In genomic region chr11:7028141-7028540, GRCh38 we compare ENCODE assay signal across 38 cellular contexts. TPM values are rescaled to one million over a fixed set of nuclear protein-coding genes. Genes with fewer than 3 reads are reported as not detected.
"Had no signal": no experiment of that assay in that cellular context is flagged by ENCODE, and none has a peak within 500 bp of the region (broad histone marks: within the 10 kb centered on the region; RNA-seq: fewer than 3 reads in every experiment).

No MANE protein-coding gene starts in this region.

- H3K36me3 Mint-ChIP-seq: activated CD4-positive, alpha-beta memory T cell treated with anti-CD3 and anti-CD28 coated beads for 36 hours; activated naive CD4-positive, alpha-beta T cell treated with anti-CD3 and anti-CD28 coated beads, Interleukin-2, amount 50 U/mL, for 72 hours; activated naive CD8-positive, alpha-beta T cell treated with anti-CD3 and anti-CD28 coated beads for 36 hours had no signal

- H3K27me3 ChIP-seq: adrenal gland, body of pancreas, brain microvascular endothelial cell, breast epithelium had no signal

- H3K36me3 ChIP-seq: adrenal gland, brain microvascular endothelial cell, breast epithelium had no signal

- FAIRE-seq: astrocyte, TTC549 had no signal

- H3K4me1 ChIP-seq: adrenal gland, body of pancreas, breast epithelium had no signal

- H3K9me3 ChIP-seq: adrenal gland, body of pancreas, breast epithelium had no signal

- H3K4me3 Mint-ChIP-seq: activated B cell treated with CpG ODN at 0.5 μM for 24 hours; activated CD4-positive, alpha-beta memory T cell treated with anti-CD3 and anti-CD28 coated beads for 36 hours; activated CD4-positive, alpha-beta T cell treated with anti-CD3 and anti-CD28 coated beads, Interleukin-2, amount 10 ng/mL, durations not matched to agents 24 days and 14 days; activated CD8-positive, alpha-beta T cell treated with anti-CD3 and anti-CD28 coated beads for 36 hours; activated naive CD4-positive, alpha-beta T cell treated with anti-CD3 and anti-CD28 coated beads for 36 hours; activated naive CD8-positive, alpha-beta T cell treated with anti-CD3 and anti-CD28 coated beads for 36 hours; activated T-cell treated with anti-CD3 and anti-CD28 coated beads, Interleukin-2, amount 50 U/mL, for 4 hours; activated T-cell treated with anti-CD3 and anti-CD28 coated beads, Interleukin-2, amount 50 U/mL, for 72 hours; activated T-helper 1 cell treated with anti-CD3 and anti-CD28 coated beads, Interleukin-12 subunit alpha, Interleukin-12 subunit beta, Interleukin-2, Interleukin-4 antibody, amounts not matched to agents 30 ng/mL and 10 ng/mL and 1 ng/mL, durations not matched to agents 14 hours and 24 hours and 36 hours; activated T-helper 17 cell treated with anti-CD3 and anti-CD28 coated beads, Interleukin-2, amount 50 U/mL, for 72 hours; T-helper 1 cell treated with Interleukin-12 subunit alpha and Interleukin-12 subunit beta and Interleukin-4 antibody, amounts not matched to agents 30 μg/mL and 1 μg/mL, for 36 hours; T-helper 2 cell treated with Interferon-gamma antibody and Interleukin-4, amounts not matched to agents 5 μg/mL and 100 μg/mL, for 36 hours had no signal

- H3K27ac Mint-ChIP-seq: activated B cell treated with CpG ODN at 0.5 μM for 24 hours; activated CD4-positive, alpha-beta memory T cell treated with anti-CD3 and anti-CD28 coated beads for 36 hours; activated CD4-positive, alpha-beta T cell treated with anti-CD3 and anti-CD28 coated beads, Interleukin-2, amount 10 ng/mL, durations not matched to agents 24 days and 14 days; activated CD8-positive, alpha-beta T cell treated with anti-CD3 and anti-CD28 coated beads for 36 hours; activated naive CD4-positive, alpha-beta T cell treated with anti-CD3 and anti-CD28 coated beads for 36 hours; activated naive CD4-positive, alpha-beta T cell treated with anti-CD3 and anti-CD28 coated beads, Interleukin-2, amount 50 U/mL, for 72 hours; activated naive CD8-positive, alpha-beta T cell treated with anti-CD3 and anti-CD28 coated beads for 36 hours; activated T-cell treated with anti-CD3 and anti-CD28 coated beads, Interleukin-2, amount 50 U/mL, for 72 hours; activated T-helper 1 cell treated with anti-CD3 and anti-CD28 coated beads, Interleukin-12 subunit alpha, Interleukin-12 subunit beta, Interleukin-2, Interleukin-4 antibody, amounts not matched to agents 30 ng/mL and 10 ng/mL and 1 ng/mL, durations not matched to agents 14 hours and 24 hours and 36 hours; activated T-helper 17 cell treated with anti-CD3 and anti-CD28 coated beads, Interleukin-2, amount 50 U/mL, for 72 hours; T-helper 1 cell treated with Interleukin-12 subunit alpha and Interleukin-12 subunit beta and Interleukin-4 antibody, amounts not matched to agents 30 μg/mL and 1 μg/mL, for 36 hours; T-helper 2 cell treated with Interferon-gamma antibody and Interleukin-4, amounts not matched to agents 5 μg/mL and 100 μg/mL, for 36 hours had no signal

- H3K4me1 Mint-ChIP-seq: activated B cell treated with CpG ODN at 0.5 μM for 24 hours; activated CD4-positive, alpha-beta T cell treated with anti-CD3 and anti-CD28 coated beads, Interleukin-2, amount 10 ng/mL, durations not matched to agents 24 days and 14 days; activated naive CD8-positive, alpha-beta T cell treated with anti-CD3 and anti-CD28 coated beads for 36 hours; activated T-helper 17 cell treated with anti-CD3 and anti-CD28 coated beads, Interleukin-2, amount 50 U/mL, for 72 hours had no signal

- DNase-seq: activated B cell treated with CpG ODN at 0.5 μM for 24 hours; activated CD4-positive, alpha-beta memory T cell treated with anti-CD3 and anti-CD28 coated beads for 36 hours; activated CD4-positive, alpha-beta T cell treated with anti-CD3 and anti-CD28 coated beads for 4 hours; activated CD4-positive, alpha-beta T cell treated with anti-CD3 and anti-CD28 coated beads, Interleukin-2, amount 10 ng/mL, durations not matched to agents 24 days and 14 days; activated CD4-positive, alpha-beta T cell treated with anti-CD3 and anti-CD28 coated beads, Interleukin-2, amount 50 U/mL, for 1 hour; activated CD4-positive, alpha-beta T cell treated with anti-CD3 and anti-CD28 coated beads, Interleukin-2, amount 50 U/mL, for 4 hours; activated CD4-positive, CD25-positive, alpha-beta regulatory T cell treated with anti-CD3 and anti-CD28 coated beads, Interleukin-2, amount 50 U/mL, for 72 hours; activated CD8-positive, alpha-beta memory T cell treated with anti-CD3 and anti-CD28 coated beads, Interleukin-2, amount 50 U/mL, for 4 hours; activated CD8-positive, alpha-beta T cell treated with anti-CD3 and anti-CD28 coated beads for 36 hours; activated effector memory CD4-positive, alpha-beta T cell treated with anti-CD3 and anti-CD28 coated beads, Interleukin-2, amount 50 U/mL, for 16 hours; activated gamma-delta T cell treated with Interleukin-2 at 50 U/mL for 16 hours; activated naive CD4-positive, alpha-beta T cell; activated naive CD4-positive, alpha-beta T cell treated with anti-CD3 and anti-CD28 coated beads for 36 hours; activated naive CD4-positive, alpha-beta T cell treated with anti-CD3 and anti-CD28 coated beads, Interleukin-2, amount 50 U/mL, for 16 hours; activated naive CD8-positive, alpha-beta T cell treated with anti-CD3 and anti-CD28 coated beads for 36 hours; activated T-cell treated with anti-CD3 and anti-CD28 coated beads for 4 hours; activated T-cell treated with anti-CD3 and anti-CD28 coated beads, Interleukin-2, amount 50 U/mL, for 1 hour; activated T-cell treated with anti-CD3 and anti-CD28 coated beads, Interleukin-2, amount 50 U/mL, for 4 hours; activated T-cell treated with anti-CD3 and anti-CD28 coated beads, Interleukin-2, amount 50 U/mL, for 72 hours; adrenal gland; amniotic stem cell; aorta; body of pancreas; brain microvascular endothelial cell; central memory CD4-positive, alpha-beta T cell; T-helper 2 cell; T-helper 9 cell had no signal

- H3K27me3 Mint-ChIP-seq: activated T-helper 17 cell treated with anti-CD3 and anti-CD28 coated beads, Interleukin-2, amount 50 U/mL, for 72 hours had no signal

- H3K27ac ChIP-seq: adrenal gland, body of pancreas, brain microvascular endothelial cell, breast epithelium, VCaP had no signal

- H3K9me3 Mint-ChIP-seq: activated B cell treated with CpG ODN at 0.5 μM for 24 hours; activated CD4-positive, alpha-beta memory T cell treated with anti-CD3 and anti-CD28 coated beads for 36 hours; activated CD4-positive, alpha-beta T cell treated with anti-CD3 and anti-CD28 coated beads, Interleukin-2, amount 10 ng/mL, durations not matched to agents 24 days and 14 days; activated CD8-positive, alpha-beta T cell treated with anti-CD3 and anti-CD28 coated beads for 36 hours; activated naive CD4-positive, alpha-beta T cell treated with anti-CD3 and anti-CD28 coated beads for 36 hours; activated naive CD4-positive, alpha-beta T cell treated with anti-CD3 and anti-CD28 coated beads, Interleukin-2, amount 50 U/mL, for 72 hours; activated naive CD8-positive, alpha-beta T cell treated with anti-CD3 and anti-CD28 coated beads for 36 hours; activated T-cell treated with anti-CD3 and anti-CD28 coated beads, Interleukin-2, amount 50 U/mL, for 4 hours; activated T-cell treated with anti-CD3 and anti-CD28 coated beads, Interleukin-2, amount 50 U/mL, for 72 hours; activated T-helper 1 cell treated with anti-CD3 and anti-CD28 coated beads, Interleukin-12 subunit alpha, Interleukin-12 subunit beta, Interleukin-2, Interleukin-4 antibody, amounts not matched to agents 30 ng/mL and 10 ng/mL and 1 ng/mL, durations not matched to agents 14 hours and 24 hours and 36 hours; activated T-helper 17 cell treated with anti-CD3 and anti-CD28 coated beads, Interleukin-2, amount 50 U/mL, for 72 hours; T-helper 1 cell treated with Interleukin-12 subunit alpha and Interleukin-12 subunit beta and Interleukin-4 antibody, amounts not matched to agents 30 μg/mL and 1 μg/mL, for 36 hours; T-helper 2 cell treated with Interferon-gamma antibody and Interleukin-4, amounts not matched to agents 5 μg/mL and 100 μg/mL, for 36 hours had no signal

- H3K4me3 ChIP-seq: adrenal gland, body of pancreas, breast epithelium had no signal

- ATAC-seq: activated CD8-positive, alpha-beta T cell treated with anti-CD3 and anti-CD28 coated beads for 36 hours; activated naive CD4-positive, alpha-beta T cell treated with anti-CD3 and anti-CD28 coated beads, Interleukin-2, amount 50 U/mL, for 72 hours; activated T-cell treated with anti-CD3 and anti-CD28 coated beads, Interleukin-2, amount 50 U/mL, for 4 hours; activated T-cell treated with anti-CD3 and anti-CD28 coated beads, Interleukin-2, amount 50 U/mL, for 72 hours; activated T-helper 17 cell treated with anti-CD3 and anti-CD28 coated beads, Interleukin-2, amount 50 U/mL, for 72 hours; body of pancreas had no signal

RNA-seq across cellular contexts. Expression of gene NLRP14, which starts 7.9 kb away (rescaled TPM):
- total RNA-seq: activated CD8-positive, alpha-beta memory T cell treated with anti-CD3 and anti-CD28 coated beads for 36 hours; activated naive CD4-positive, alpha-beta T cell treated with anti-CD3 and anti-CD28 coated beads for 36 hours; activated T-cell treated with anti-CD3 and anti-CD28 coated beads, Interleukin-2, amount 50 U/mL, for 4 hours; astrocyte; cardiac septum had no signal

RNA-seq across cellular contexts. Expression of gene ZNF214, which starts 8.0 kb away (rescaled TPM):
- total RNA-seq: activated B cell treated with CpG ODN at 0.5 μM for 24 hours; activated CD4-positive, alpha-beta memory T cell treated with anti-CD3 and anti-CD28 coated beads for 36 hours; activated CD4-positive, alpha-beta T cell treated with anti-CD3 and anti-CD28 coated beads, Interleukin-2, amount 10 ng/mL, durations not matched to agents 24 days and 14 days; activated CD8-positive, alpha-beta memory T cell treated with anti-CD3 and anti-CD28 coated beads for 36 hours; activated CD8-positive, alpha-beta T cell treated with anti-CD3 and anti-CD28 coated beads for 36 hours; activated naive CD4-positive, alpha-beta T cell treated with anti-CD3 and anti-CD28 coated beads for 36 hours; activated naive CD4-positive, alpha-beta T cell treated with anti-CD3 and anti-CD28 coated beads, Interleukin-2, amount 50 U/mL, for 72 hours; activated naive CD8-positive, alpha-beta T cell treated with anti-CD3 and anti-CD28 coated beads for 36 hours; activated T-cell treated with anti-CD3 and anti-CD28 coated beads, Interleukin-2, amount 50 U/mL, for 4 hours; activated T-helper 1 cell treated with anti-CD3 and anti-CD28 coated beads, Interleukin-12 subunit alpha, Interleukin-12 subunit beta, Interleukin-2, Interleukin-4 antibody, amounts not matched to agents 30 ng/mL and 10 ng/mL and 1 ng/mL, durations not matched to agents 14 hours and 24 hours and 36 hours; activated T-helper 17 cell treated with anti-CD3 and anti-CD28 coated beads, Interleukin-2, amount 50 U/mL, for 72 hours had no signal
